8 cellular contexts compared by ENCODE assay signal in the genomic region with DNA sequence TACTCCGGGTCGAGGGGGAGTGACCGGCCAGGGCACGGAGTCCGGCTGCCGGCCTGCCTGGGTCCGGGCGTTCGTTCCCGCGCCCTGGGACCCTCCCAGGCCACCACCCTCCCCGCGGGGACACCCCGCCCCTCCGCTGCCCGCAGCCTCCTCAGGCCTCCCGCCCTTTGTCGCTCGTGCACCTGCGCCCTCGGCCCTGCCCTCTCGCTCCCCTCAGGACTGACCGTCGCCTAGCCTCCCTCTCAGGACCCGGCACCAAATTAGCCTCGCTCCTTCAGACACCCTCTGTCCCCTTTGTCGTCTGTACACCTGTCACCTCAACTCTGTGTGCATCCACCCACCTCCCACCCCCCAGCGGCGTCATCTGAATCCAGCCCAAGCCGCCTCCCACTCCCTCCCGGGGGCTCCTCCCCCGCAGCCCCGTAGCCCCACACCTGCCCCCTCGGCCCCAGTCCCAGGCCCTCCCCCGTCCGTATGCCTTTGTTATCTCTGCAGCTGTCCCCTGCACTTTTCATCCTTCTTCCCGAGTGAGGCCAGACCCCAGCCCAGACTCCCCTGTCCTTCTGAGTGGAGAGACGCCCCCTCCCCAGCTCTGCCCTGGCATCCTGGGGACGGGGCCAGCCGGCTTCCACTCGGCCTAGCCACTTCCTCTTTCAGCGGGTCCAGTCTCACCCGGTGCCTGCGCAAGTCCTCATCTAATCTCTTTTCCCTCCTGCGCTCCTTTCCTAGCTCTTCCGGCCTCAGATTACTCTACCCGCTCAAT. TPM values are rescaled to one million over a fixed set of nuclear protein-coding genes. Genes with fewer than 3 reads are reported as not detected.
A peak's percentile ranks its signal among the peaks of the same experiment; 100 is the strongest.
DNase-seq lines count a peak whose midpoint lies in the region; ATAC-seq and FAIRE-seq lines count a peak whose summit lies in the region.

No MANE protein-coding gene starts in this region.

- 3 to 4% methylated on average over 47 of the region's 47 CpGs for WGBS in ectodermal cell, 2 experiments

- H3K36me3 ChIP-seq in ectodermal cell (ENCODE audit: control insufficient read depth, insufficient read depth, low read length) (peaks cover 21% of the 10 kb centered on the region), mucosa of stomach (ENCODE audit: control insufficient read depth, insufficient read depth, low read length) (peaks cover 5% of the 10 kb centered on the region)

- H3K27ac ChIP-seq in ectodermal cell (ENCODE audit: insufficient read depth, low read depth, low read length, poor library complexity, severe bottlenecking) (no peak overlapping the region), substantia nigra (ENCODE audit: low read depth, low read length, poor library complexity, severe bottlenecking) (peak overlapping the region; percentile 35)

- H3K9me3 ChIP-seq in ectodermal cell (ENCODE audit: control insufficient read depth, low read length) (no peaks in the 10 kb centered on the region), mucosa of stomach (ENCODE audit: control insufficient read depth, low read length) (no peaks in the 10 kb centered on the region)

- H3K9ac ChIP-seq in mucosa of stomach (ENCODE audit: low read length): peak overlapping the region; percentile 37

- H3K4me1 ChIP-seq in ectodermal cell (ENCODE audit: control insufficient read depth, insufficient read depth, low read length) (peaks cover 7% of the 10 kb centered on the region), mucosa of stomach (ENCODE audit: control insufficient read depth, insufficient read depth, low read length) (peaks cover 26% of the 10 kb centered on the region)

- H3K4me3 ChIP-seq in ectodermal cell (ENCODE audit: insufficient read depth, low read depth, low read length): peak overlapping the region; percentile 74
- peak overlapping the region; percentile 25 for H3K4me3 ChIP-seq in mucosa of stomach (ENCODE audit: low read length)

- H3K27me3 ChIP-seq in ectodermal cell (ENCODE audit: control insufficient read depth, insufficient read depth, low read length, poor library complexity, severe bottlenecking) (peaks cover 27% of the 10 kb centered on the region), mucosa of stomach (ENCODE audit: control insufficient read depth, insufficient read depth, low read length) (peaks cover 20% of the 10 kb centered on the region)

- ATAC-seq in HG02938 (IDR thresholded peaks at IDR 0.05; ENCODE audit: unreplicated experiment): peak; percentile 32
- no peak for ATAC-seq in HG02884 (IDR thresholded peaks at IDR 0.05; ENCODE audit: unreplicated experiment)

- DNase-seq in GM18507 (ENCODE audit: extremely low spot score, insufficient read length, low read depth) (peak; percentile 33), NCI-H2171 (lab: John Stamatoyannopoulos, UW) (peak; percentile 69), substantia nigra (lab: John Stamatoyannopoulos, UW) (peak in 6 of 49 donors; percentile 23 to 79 (median 38))
- peak; percentile 65 to 69 for DNase-seq in activated CD4-positive, alpha-beta T cell treated with anti-CD3 and anti-CD28 coated beads for 4 hours

- no peak for FAIRE-seq in GM18507 (lab: Jason Lieb, UNC)

RNA-seq across cellular contexts. Expression of a gene that starts 0.6 kb away (rescaled TPM):
- 1.2 TPM for polyA plus RNA-seq in ectodermal cell (2013, experiment 1 of 4)
- 1.8 TPM for polyA plus RNA-seq in ectodermal cell (2013, experiment 2 of 4)
- 1.7 TPM for polyA plus RNA-seq in ectodermal cell (2013, experiment 3 of 4)
- polyA plus RNA-seq in ectodermal cell (2013, experiment 4 of 4): 1.1 TPM

RNA-seq across cellular contexts. Expression of a gene that starts 21.5 kb away (rescaled TPM):
- 90.5 TPM for polyA plus RNA-seq in ectodermal cell (2013, experiment 1 of 4)
- 86.5 TPM for polyA plus RNA-seq in ectodermal cell (2013, experiment 2 of 4)
- 85.7 TPM for polyA plus RNA-seq in ectodermal cell (2013, experiment 3 of 4)
- 94.8 TPM for polyA plus RNA-seq in ectodermal cell (2013, experiment 4 of 4)

RNA-seq across cellular contexts. Expression of a gene that starts 27.3 kb away (rescaled TPM):
- polyA plus RNA-seq in ectodermal cell (2013, experiment 1 of 4): 0.43 TPM
- polyA plus RNA-seq in ectodermal cell (2013, experiment 2 of 4): 0.80 TPM
- 1.1 TPM for polyA plus RNA-seq in ectodermal cell (2013, experiment 3 of 4)
- 0.93 TPM for polyA plus RNA-seq in ectodermal cell (2013, experiment 4 of 4)

RNA-seq across cellular contexts. Expression of a gene that starts 31.2 kb away (rescaled TPM):
- 15.0 TPM for polyA plus RNA-seq in ectodermal cell (2013, experiment 1 of 4)
- polyA plus RNA-seq in ectodermal cell (2013, experiment 2 of 4): 16.6 TPM
- 12.3 TPM for polyA plus RNA-seq in ectodermal cell (2013, experiment 3 of 4)
- 12.3 TPM for polyA plus RNA-seq in ectodermal cell (2013, experiment 4 of 4)

RNA-seq across cellular contexts. Expression of a gene that starts 40.5 kb away (rescaled TPM):
- 2.3 TPM for polyA plus RNA-seq in ectodermal cell (2013, experiment 1 of 4)
- polyA plus RNA-seq in ectodermal cell (2013, experiment 2 of 4): 1.4 TPM
- 2.6 TPM for polyA plus RNA-seq in ectodermal cell (2013, experiment 3 of 4)
- 2.1 TPM for polyA plus RNA-seq in ectodermal cell (2013, experiment 4 of 4)
